ENCODE assay signal across 9 cellular contexts in the genomic region with DNA sequence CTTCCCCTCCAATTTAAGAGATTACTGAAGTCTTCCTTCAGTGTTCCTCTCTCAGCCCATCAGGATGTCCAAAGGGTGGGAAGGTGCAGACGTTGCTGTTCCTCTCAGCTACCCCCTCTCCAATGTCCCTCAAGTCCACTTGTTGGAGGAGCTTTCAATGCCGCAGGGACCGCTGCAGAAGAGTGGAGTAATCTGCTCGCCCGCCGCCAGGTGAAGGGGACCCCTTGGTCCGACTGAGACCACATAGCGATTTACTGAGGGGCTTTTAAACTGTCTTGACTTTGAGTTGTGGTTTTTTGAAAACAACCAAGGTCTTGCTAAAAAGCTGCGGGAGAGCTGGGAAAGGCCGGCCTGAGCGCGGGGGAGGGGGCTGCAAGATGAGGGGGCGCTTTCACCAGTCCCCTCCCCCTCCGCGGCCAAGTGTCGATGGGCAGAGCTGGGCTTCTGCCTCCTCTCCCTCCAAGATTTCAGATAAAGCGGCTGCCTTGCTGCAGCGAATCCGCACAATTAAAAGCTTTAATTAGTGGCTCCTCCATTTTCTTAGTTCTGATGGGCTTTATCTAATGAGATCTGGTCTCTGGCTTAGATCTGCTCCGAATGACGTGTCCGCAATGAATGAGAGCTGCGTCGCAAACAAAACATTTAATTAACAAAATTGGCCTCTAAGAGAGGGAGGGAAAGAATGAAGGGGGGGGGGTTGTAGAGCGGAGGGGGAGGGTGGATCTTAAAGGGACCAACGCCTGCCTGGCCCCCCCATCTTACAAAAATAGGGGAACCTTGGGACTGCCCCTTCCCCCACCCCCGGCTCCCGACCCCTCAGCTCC. TPM values are rescaled to one million over a fixed set of nuclear protein-coding genes. Genes with fewer than 3 reads are reported as not detected.
DNase-seq lines count a peak whose midpoint lies in the region; ATAC-seq, FAIRE-seq and TF ChIP-seq lines count a peak whose summit lies in the region.
"Had no signal": no experiment of that assay in that cellular context is flagged by ENCODE, and none has a peak within 500 bp of the region (broad histone marks: within the 10 kb centered on the region; RNA-seq: fewer than 3 reads in every experiment).

No MANE protein-coding gene starts in this region.

- H3K4me3 ChIP-seq in cardiac muscle cell, result peak overlapping the region; percentile 45
- H3K4me3 ChIP-seq in Karpas-422 (ENCODE audit: low read length), result peak overlapping the region; percentile 72
- peak overlapping the region; percentile 38 to 61 (median 50) for H3K4me3 ChIP-seq in pancreas

- 33 to 37% methylated on average over 28 of the region's 28 CpGs for WGBS in pancreas, 2 donors

- peaks cover 52% of the 10 kb centered on the region for H3K4me1 ChIP-seq in cardiac muscle cell (ENCODE audit: low read depth)
- H3K4me1 ChIP-seq in Karpas-422 (ENCODE audit: low read length), result peaks cover 64% of the 10 kb centered on the region
- H3K4me1 ChIP-seq in pancreas, result peaks cover 2 to 34% (median 5%) of the 10 kb centered on the region in 3 donors

- peak in 1 of 2 donors; percentile 60 for DNase-seq in cardiac muscle cell (ENCODE audit: low read depth in 1 of 2, low spot score in 1 of 2)
- DNase-seq in Right ventricle myocardium inferior (ENCODE audit: missing footprints), result no peak
- DNase-seq in Karpas-422, result peak; percentile 49
- DNase-seq in activated T-cell treated with anti-CD3 and anti-CD28 coated beads, Interleukin-2, amount 50 U/mL, for 72 hours, result no peak
- peak; percentile 18 for DNase-seq in globus pallidus (ENCODE audit: low spot score)
- DNase-seq in pancreas, result peak in 2 of 6 donors; percentile 29 to 54
- DNase-seq in kidney glomerular epithelial cell (lab: John Stamatoyannopoulos, UW), result no peak

- H3K27me3 ChIP-seq in cardiac muscle cell (no peaks in the 10 kb centered on the region), Karpas-422 (ENCODE audit: low read length) (no peaks in the 10 kb centered on the region), pancreas (no peaks in the 10 kb centered on the region)

- H3K9me3 Mint-ChIP-seq in activated T-cell treated with anti-CD3 and anti-CD28 coated beads, Interleukin-2, amount 50 U/mL, for 72 hours, result no peaks in the 10 kb centered on the region

- H3K9me2 ChIP-seq in Karpas-422 (replicated peaks; ENCODE audit: insufficient read depth, low read length), result no peaks in the 10 kb centered on the region

- H3K27ac Mint-ChIP-seq in activated T-cell treated with anti-CD3 and anti-CD28 coated beads, Interleukin-2, amount 50 U/mL, for 72 hours, result peak overlapping the region; percentile 99

- intact Hi-C loops in Right ventricle myocardium inferior (cut with DNase I), result loop anchor here (5.0 kb wide), 1 partner anchor 113 kb away; no protein-coding TSS in a partner anchor
- intact Hi-C loops in pancreas (cut with DNase I), result no loop called here

- peaks cover 11% of the 10 kb centered on the region; the same call in 1 of the 2 replicates for H4K20me1 ChIP-seq in Karpas-422 (ENCODE audit: insufficient read depth, low read depth, low read length)

- TF ChIP-seq CTCF in cardiac muscle cell (IDR thresholded peaks at IDR 0.05; ENCODE audit: low read depth, low read length) (peak; percentile 12), pancreas (IDR thresholded peaks at IDR 0.05) (no peak)

- peak overlapping the region; percentile 89; the same call in 1 of the 2 replicates for H2AFZ ChIP-seq in Karpas-422 (ENCODE audit: low read length)

- peak overlapping the region; percentile 67 for H3K9ac ChIP-seq in Karpas-422 (ENCODE audit: low read length)

- H3K27me3 Mint-ChIP-seq in activated T-cell treated with anti-CD3 and anti-CD28 coated beads, Interleukin-2, amount 50 U/mL, for 72 hours (ENCODE audit: low read depth), result peaks cover 33% of the 10 kb centered on the region

- H3K4me2 ChIP-seq in Karpas-422 (ENCODE audit: low read depth, low read length, poor library complexity, severe bottlenecking), result peak overlapping the region; percentile 87

- H3K9me3 ChIP-seq in cardiac muscle cell (ENCODE audit: low read depth), result no peaks in the 10 kb centered on the region
- no peaks in the 10 kb centered on the region for H3K9me3 ChIP-seq in Karpas-422 (ENCODE audit: low read length)
- no peaks in the 10 kb centered on the region for H3K9me3 ChIP-seq in pancreas

- peak overlapping the region; percentile 80 to 88 for H3K4me3 Mint-ChIP-seq in activated T-cell treated with anti-CD3 and anti-CD28 coated beads, Interleukin-2, amount 50 U/mL, for 72 hours

- H3K36me3 ChIP-seq in cardiac muscle cell (peaks cover 8% of the 10 kb centered on the region), Karpas-422 (ENCODE audit: insufficient read depth, low read length) (no peaks in the 10 kb centered on the region), pancreas (peaks cover 0 to under 1% (median 0%) of the 10 kb centered on the region in 3 donors)

- H3K27ac ChIP-seq in cardiac muscle cell (peak overlapping the region; percentile 73), Karpas-422 (ENCODE audit: low read length) (no peak overlapping the region), pancreas (peak overlapping the region; percentile 13 to 81 (median 55))

- ATAC-seq in Right ventricle myocardium inferior, result no peak
- ATAC-seq in activated T-cell treated with anti-CD3 and anti-CD28 coated beads, Interleukin-2, amount 50 U/mL, for 72 hours (replicated peaks in 1 of 2), result peak; percentile 4 to 12
- ATAC-seq in pancreas, result peak in 1 of 4 donors; percentile 3
- ATAC-seq in GM21367 (IDR thresholded peaks at IDR 0.05; ENCODE audit: unreplicated experiment), result no peak

- no peak for FAIRE-seq in pancreas (lab: Jason Lieb, UNC)
- FAIRE-seq: islet of Langerhans had no signal

- H3K4me1 Mint-ChIP-seq in activated T-cell treated with anti-CD3 and anti-CD28 coated beads, Interleukin-2, amount 50 U/mL, for 72 hours (ENCODE audit: low read depth), result peaks cover 60% of the 10 kb centered on the region

- H3K36me3 Mint-ChIP-seq in activated T-cell treated with anti-CD3 and anti-CD28 coated beads, Interleukin-2, amount 50 U/mL, for 72 hours (ENCODE audit: insufficient read depth in 2 of 2), result peaks cover 8 to 18% of the 10 kb centered on the region in 2 donors

- no peaks in the 10 kb centered on the region for H3K79me2 ChIP-seq in Karpas-422 (ENCODE audit: low read length)

RNA-seq across cellular contexts. Expression of gene LMO4, which starts 5.9 kb away (rescaled TPM):
- 126 and 136 TPM in 2 replicates for total RNA-seq in cardiac muscle cell
- polyA plus RNA-seq in cardiac muscle cell, result 53.3 and 61.9 TPM in 2 replicates
- 44.3 TPM for total RNA-seq in Right ventricle myocardium inferior
- 26.4 and 45.8 TPM in 2 replicates for total RNA-seq in Karpas-422 (2014; rRNA removed; shearing (Covaris generic); ENCODE audit: low replicate concordance)
- total RNA-seq in activated T-cell treated with anti-CD3 and anti-CD28 coated beads, Interleukin-2, amount 50 U/mL, for 72 hours, result 10 to 100 TPM; 28.9 to 31.8 TPM
- total RNA-seq in pancreas, result 10 to 100 TPM; 10.5 to 35.1 (median 19.3) TPM
- polyA plus RNA-seq in pancreas, result 10 to 100 TPM; 20.1 to 22.8 TPM

Comparison
In these comparisons a context has a peak if more than half of its experiments do, and no peak if none do; other contexts are left out.
1. DNase-seq: peak in Karpas-422 (single experiment) and globus pallidus (single experiment); none in Right ventricle myocardium inferior (single experiment), activated T-cell treated with anti-CD3 and anti-CD28 coated beads, Interleukin-2, amount 50 U/mL, for 72 hours (0 of 2) and kidney glomerular epithelial cell (single experiment).
2. ATAC-seq: peak in activated T-cell treated with anti-CD3 and anti-CD28 coated beads, Interleukin-2, amount 50 U/mL, for 72 hours (2 of 2); none in Right ventricle myocardium inferior (single experiment) and GM21367 (single experiment).
3. Peak in every context shown above with its lines, with median percentiles within 50 percentile points of each other: H3K4me3 ChIP-seq.